ENCODE assay signal across 10 cellular contexts in the genomic region with DNA sequence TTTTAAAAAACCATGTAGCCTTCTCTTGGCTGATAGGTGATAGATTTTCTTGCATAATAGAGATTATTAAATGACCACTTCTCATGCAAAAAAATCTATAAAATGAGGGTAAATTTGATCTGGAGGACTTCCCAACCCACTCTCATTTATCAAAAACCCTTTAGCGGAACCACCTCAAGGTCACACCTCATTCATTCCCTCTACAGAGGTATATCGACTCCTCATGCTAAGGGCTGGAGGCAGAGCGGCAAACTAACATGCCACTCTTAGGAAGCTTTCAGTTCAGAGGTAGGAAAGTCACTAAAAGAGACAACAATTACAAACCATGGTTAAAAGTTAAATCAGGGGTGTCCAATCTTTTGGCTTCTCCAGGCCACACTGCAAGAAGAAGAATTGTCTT.
"Had no signal": no experiment of that assay in that cellular context is flagged by ENCODE, and none has a peak within 500 bp of the region (broad histone marks: within the 10 kb centered on the region; RNA-seq: fewer than 3 reads in every experiment).

No MANE protein-coding gene starts in this region.

- H3K9me3 Mint-ChIP-seq: HFFc6 had no signal

- H3K27ac Mint-ChIP-seq: HFFc6, IgD-negative memory B cell had no signal

- H3K4me1 ChIP-seq: HAP-1 had no signal

- DNase-seq: GM23248, GOT3, H7, HFFc6, KBM-7 had no signal

- H3K4me1 Mint-ChIP-seq: IgD-negative memory B cell had no signal

- H3K9ac ChIP-seq: GM23248 had no signal

- H3K4me3 ChIP-seq: GM23248, HAP-1 had no signal

- ATAC-seq: HCT116, HepG2 had no signal

- H3K4me3 Mint-ChIP-seq: HFFc6, IgD-negative memory B cell had no signal

- H3K9me3 ChIP-seq: HAP-1 had no signal

- H3K36me3 Mint-ChIP-seq: IgD-negative memory B cell had no signal

- H2AFZ ChIP-seq: GM23248 had no signal

- H3K27ac ChIP-seq: GM23248, HL-60 had no signal

- H3K36me3 ChIP-seq: HAP-1 had no signal
